8 cellular contexts compared by ENCODE assay signal in the genomic region with DNA sequence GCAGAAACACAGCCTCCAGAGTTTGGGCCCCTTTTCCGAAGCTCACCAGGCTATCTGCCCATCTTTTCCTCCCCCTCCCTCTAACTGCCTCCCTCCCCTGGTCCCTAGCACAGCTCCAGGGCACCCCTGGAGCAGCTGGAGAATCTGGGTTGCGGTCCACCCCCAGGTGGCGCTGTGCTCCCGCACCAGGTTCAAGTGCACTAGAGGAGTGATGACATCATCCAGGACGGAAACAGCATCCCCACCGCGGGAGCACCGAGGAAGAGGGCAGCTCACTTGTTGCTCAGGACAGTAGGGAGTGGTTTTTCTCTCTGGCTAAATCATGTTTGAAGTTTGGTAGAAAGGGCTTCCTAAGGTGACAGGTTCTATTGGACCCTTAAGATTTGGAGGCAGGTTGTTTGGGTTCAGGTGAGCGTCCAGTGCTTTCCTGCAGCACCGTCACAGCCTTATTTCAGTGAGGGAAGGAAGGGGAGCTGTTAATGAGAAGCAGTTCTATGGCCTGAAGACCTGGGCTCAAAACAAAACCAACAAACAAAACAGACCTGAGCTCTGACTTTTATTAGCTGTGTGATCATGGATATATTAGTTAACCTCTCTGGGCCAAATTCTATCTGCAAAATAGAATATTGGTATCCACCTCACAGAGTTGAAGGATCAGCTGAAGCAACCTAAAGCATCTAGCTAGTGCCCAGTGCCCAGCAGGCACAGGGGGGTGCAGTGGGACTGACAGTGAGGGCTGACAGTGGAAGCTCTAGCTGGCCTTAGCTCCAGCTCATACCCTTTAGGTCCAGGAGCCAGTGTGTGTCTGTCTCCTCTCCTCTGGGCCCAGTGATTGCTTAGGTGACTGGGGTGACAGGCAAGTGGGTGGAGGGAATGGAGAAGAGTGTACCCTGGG. TPM values are rescaled to one million over a fixed set of nuclear protein-coding genes. Genes with fewer than 3 reads are reported as not detected.
DNase-seq lines count a peak whose midpoint lies in the region; ATAC-seq and TF ChIP-seq lines count a peak whose summit lies in the region.

No MANE protein-coding gene starts in this region.

- H3K4me1 ChIP-seq in HEK293 (ENCODE audit: control insufficient read depth, insufficient read depth, low read length) (no peaks in the 10 kb centered on the region), cardiac muscle cell (ENCODE audit: low read depth) (peaks cover 13% of the 10 kb centered on the region), upper lobe of left lung (peaks cover 0 to 7% (median 2%) of the 10 kb centered on the region in 4 donors)

- H3K4me3 ChIP-seq in HEK293 (ENCODE audit: low read depth, low read length) (no peak overlapping the region), cardiac muscle cell (no peak overlapping the region), upper lobe of left lung (no peak overlapping the region)

- H3K27ac Mint-ChIP-seq in activated naive CD8-positive, alpha-beta T cell = no peak overlapping the region

- no peaks in the 10 kb centered on the region for H3K36me3 Mint-ChIP-seq in activated naive CD8-positive, alpha-beta T cell

- peaks cover 15% of the 10 kb centered on the region for H3K27me3 Mint-ChIP-seq in activated naive CD8-positive, alpha-beta T cell

- WGBS in upper lobe of left lung, 2 donors = 14 to 15% methylated on average over 9 to 10 of the region's 10 CpGs

- TF ChIP-seq EP300 in upper lobe of left lung (IDR thresholded peaks at IDR 0.05) = no peak

- DNase-seq in EL = peak; percentile 91
- DNase-seq in NCI-H1417 (lab: John Stamatoyannopoulos, UW) = peak; percentile 60 to 91 (median 78)
- peak; percentile 19 to 69 for DNase-seq in SW 1271 (lab: John Stamatoyannopoulos, UW)
- peak; percentile 93 for DNase-seq in cardiac muscle cell (ENCODE audit: low read depth in 1 of 2, low spot score in 1 of 2)
- peak; percentile 97 for DNase-seq in posterior vena cava (ENCODE audit: low spot score)
- peak; percentile 87 to 94 for DNase-seq in upper lobe of left lung

- POLR2A ChIA-PET in HEK293 (lab: Yijun Ruan, JAX) = interaction anchor here (0.7 to 1.7 kb wide), 9 partner anchors 9 to 87 kb away, joined by 3 to 10 read pairs (median 5); partner anchors contain the start of genes LMOD1, RNPEP and TIMM17A

- no peak overlapping the region for H3K27ac ChIP-seq in HEK293 (ENCODE audit: extremely low read depth, low read depth, low read length)
- H3K27ac ChIP-seq in cardiac muscle cell = no peak overlapping the region
- H3K27ac ChIP-seq in upper lobe of left lung = no peak overlapping the region

- peak; percentile 82 to 92 for ATAC-seq in upper lobe of left lung (ENCODE audit: low FRiP score in 2 of 2)

- H3K27me3 ChIP-seq in cardiac muscle cell (no peaks in the 10 kb centered on the region), upper lobe of left lung (no peaks in the 10 kb centered on the region)

- no peaks in the 10 kb centered on the region for H3K9me3 ChIP-seq in HEK293 (ENCODE audit: control insufficient read depth, insufficient read depth, low read depth, low read length)
- H3K9me3 ChIP-seq in cardiac muscle cell (ENCODE audit: low read depth) = no peaks in the 10 kb centered on the region
- H3K9me3 ChIP-seq in upper lobe of left lung = no peaks in the 10 kb centered on the region

- no peaks in the 10 kb centered on the region for H3K9me3 Mint-ChIP-seq in activated naive CD8-positive, alpha-beta T cell (ENCODE audit: low read depth)

- peak overlapping the region; percentile 30 for H3K4me3 Mint-ChIP-seq in activated naive CD8-positive, alpha-beta T cell

- CTCF ChIA-PET in HEK293 (lab: Yijun Ruan, JAX) = interaction anchor here (0.6 to 8.5 kb wide), 59 partner anchors 11 to 279 kb away, joined by 3 to 204 read pairs (median 4); partner anchors contain the start of genes LMOD1, RNPEP and TIMM17A

- no peak for TF ChIP-seq POLR2A in upper lobe of left lung (IDR thresholded peaks at IDR 0.05)

- H3K36me3 ChIP-seq in HEK293 (ENCODE audit: control insufficient read depth in 2 of 2, insufficient read depth in 1 of 2, low read length in 2 of 2) (no peaks in the 10 kb centered on the region), cardiac muscle cell (peaks cover 17% of the 10 kb centered on the region), upper lobe of left lung (peaks cover 0 to 8% (median 0%) of the 10 kb centered on the region in 4 donors)

- TF ChIP-seq CTCF in HEK293 (tag by site-specific recombination; IDR thresholded peaks at IDR 0.05) = peak; percentile 97
- peak; percentile 91 for TF ChIP-seq CTCF in cardiac muscle cell (IDR thresholded peaks at IDR 0.05; ENCODE audit: low read depth, low read length)
- peak; percentile 87 to 97 (median 95) for TF ChIP-seq CTCF in upper lobe of left lung (IDR thresholded peaks at IDR 0.05)

- intact Hi-C loops in posterior vena cava (cut with DNase I) = loop anchor here (2.0 to 5.0 kb wide), 2 partner anchors 46 to 77 kb away; no protein-coding TSS in a partner anchor

- H3K4me1 Mint-ChIP-seq in activated naive CD8-positive, alpha-beta T cell (ENCODE audit: low read depth) = peaks cover 7% of the 10 kb centered on the region

TF ChIP-seq in HEK293, 187 proteins besides CTCF, POLR2A, EP300 and RAD21 (continues in another document):
- TF ChIP-seq ZNF24 (tag by site-specific recombination; IDR thresholded peaks at IDR 0.05) (peak; percentile 86; the same call in 1 of the 2 replicates), ZBTB17 (tag by site-specific recombination; IDR thresholded peaks at IDR 0.05) (peak; percentile 98), ZNF544 (tag by site-specific recombination; IDR thresholded peaks at IDR 0.05) (no peak), ZIC2 (tag by site-specific recombination; IDR thresholded peaks at IDR 0.05) (peak; percentile 87), ZSCAN30 (tag by site-specific recombination; IDR thresholded peaks at IDR 0.05) (peak; percentile 98), ZNF138 (tag by site-specific recombination; IDR thresholded peaks at IDR 0.05; ENCODE audit: borderline replicate concordance) (no peak), ZEB2 (tag by site-specific recombination; IDR thresholded peaks at IDR 0.05) (peak; percentile 94), WT1 (tag by site-specific recombination; IDR thresholded peaks at IDR 0.05) (peak; percentile 65), SCRT2 (tag by site-specific recombination; IDR thresholded peaks at IDR 0.05) (peak; percentile 100), KLF8 (tag by site-specific recombination; IDR thresholded peaks at IDR 0.05) (peak; percentile 80), ZFP69B (tag by site-specific recombination; IDR thresholded peaks at IDR 0.05) (peak; percentile 82), ZNF354C (tag by site-specific recombination; IDR thresholded peaks at IDR 0.05; ENCODE audit: borderline replicate concordance, low read depth) (no peak), ZNF76 (tag by site-specific recombination; IDR thresholded peaks at IDR 0.05; ENCODE audit: borderline replicate concordance, low read depth) (peak; percentile 38; the same call in 1 of the 2 replicates), ZNF341 (tag by site-specific recombination; IDR thresholded peaks at IDR 0.05; ENCODE audit: low read depth) (peak; percentile 72), ZNF274 (IDR thresholded peaks at IDR 0.05; ENCODE audit: low read length) (no peak), ZNF274 (tag by site-specific recombination; IDR thresholded peaks at IDR 0.05; ENCODE audit: borderline replicate concordance) (no peak), IKZF3 (tag by site-specific recombination; IDR thresholded peaks at IDR 0.05) (peak; percentile 90), ZNF2 (tag by site-specific recombination; IDR thresholded peaks at IDR 0.05) (peak; percentile 99)
- TF ChIP-seq, protein P1, sequence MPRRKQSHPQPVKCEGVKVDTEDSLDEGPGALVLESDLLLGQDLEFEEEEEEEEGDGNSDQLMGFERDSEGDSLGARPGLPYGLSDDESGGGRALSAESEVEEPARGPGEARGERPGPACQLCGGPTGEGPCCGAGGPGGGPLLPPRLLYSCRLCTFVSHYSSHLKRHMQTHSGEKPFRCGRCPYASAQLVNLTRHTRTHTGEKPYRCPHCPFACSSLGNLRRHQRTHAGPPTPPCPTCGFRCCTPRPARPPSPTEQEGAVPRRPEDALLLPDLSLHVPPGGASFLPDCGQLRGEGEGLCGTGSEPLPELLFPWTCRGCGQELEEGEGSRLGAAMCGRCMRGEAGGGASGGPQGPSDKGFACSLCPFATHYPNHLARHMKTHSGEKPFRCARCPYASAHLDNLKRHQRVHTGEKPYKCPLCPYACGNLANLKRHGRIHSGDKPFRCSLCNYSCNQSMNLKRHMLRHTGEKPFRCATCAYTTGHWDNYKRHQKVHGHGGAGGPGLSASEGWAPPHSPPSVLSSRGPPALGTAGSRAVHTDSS (tag by site-specific recombination; IDR thresholded peaks at IDR 0.05) = no peak
- TF ChIP-seq, protein P2, sequence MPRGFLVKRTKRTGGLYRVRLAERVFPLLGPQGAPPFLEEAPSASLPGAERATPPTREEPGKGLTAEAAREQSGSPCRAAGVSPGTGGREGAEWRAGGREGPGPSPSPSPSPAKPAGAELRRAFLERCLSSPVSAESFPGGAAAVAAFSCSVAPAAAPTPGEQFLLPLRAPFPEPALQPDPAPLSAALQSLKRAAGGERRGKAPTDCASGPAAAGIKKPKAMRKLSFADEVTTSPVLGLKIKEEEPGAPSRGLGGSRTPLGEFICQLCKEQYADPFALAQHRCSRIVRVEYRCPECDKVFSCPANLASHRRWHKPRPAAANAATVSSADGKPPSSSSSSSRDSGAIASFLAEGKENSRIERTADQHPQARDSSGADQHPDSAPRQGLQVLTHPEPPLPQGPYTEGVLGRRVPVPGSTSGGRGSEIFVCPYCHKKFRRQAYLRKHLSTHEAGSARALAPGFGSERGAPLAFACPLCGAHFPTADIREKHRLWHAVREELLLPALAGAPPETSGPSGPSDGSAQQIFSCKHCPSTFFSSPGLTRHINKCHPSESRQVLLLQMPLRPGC (tag by site-specific recombination; IDR thresholded peaks at IDR 0.05) = peak; percentile 73; the same call in 1 of the 2 replicates

RNA-seq across cellular contexts. Expression of gene SHISA4, which starts 7.5 kb away (rescaled TPM):
- total RNA-seq in cardiac muscle cell (14.3 and 21.9 TPM in 2 replicates), posterior vena cava (10 to 100 TPM; 33.7 to 44.4 TPM), upper lobe of left lung (10 to 100 TPM in 5 of 6 donors, 1 to 10 TPM in 1; 4.6 to 20.9 (median 11.8) TPM)
- 22.8 and 24.3 TPM in 2 replicates for polyA plus RNA-seq in cardiac muscle cell

RNA-seq across cellular contexts. Expression of gene LMOD1, which starts 50.2 kb away (rescaled TPM):
- 48.3 and 75.6 TPM in 2 replicates for total RNA-seq in cardiac muscle cell
- polyA plus RNA-seq in cardiac muscle cell = 27.4 and 47.9 TPM in 2 replicates
- 100 to 1,000 TPM; 297 to 440 TPM for total RNA-seq in posterior vena cava
- total RNA-seq in upper lobe of left lung = 10 to 100 TPM; 16.6 to 28.1 (median 22.9) TPM

RNA-seq across cellular contexts. Expression of gene TIMM17A, which starts 59.1 kb away (rescaled TPM):
- total RNA-seq in cardiac muscle cell = 32.9 and 37.4 TPM in 2 replicates
- 88.7 and 110 TPM in 2 replicates for polyA plus RNA-seq in cardiac muscle cell
- 10 to 100 TPM; 38.8 to 47.5 TPM for total RNA-seq in posterior vena cava
- total RNA-seq in upper lobe of left lung = 10 to 100 TPM; 11.7 to 38.9 (median 23.2) TPM

Comparison
In these comparisons a context has a peak if more than half of its experiments do, and no peak if none do; other contexts are left out.
1. DNase-seq: peak in every context shown above with its lines; median percentile 97 in posterior vena cava; 93 in cardiac muscle cell; 91 in EL; 90 in upper lobe of left lung; 78 in NCI-H1417; 44 in SW 1271.